In genomic region chr6:148448371-148449010, GRCh38 we compare ENCODE assay signal across 22 cellular contexts.
A peak's percentile ranks its signal among the peaks of the same experiment; 100 is the strongest.
DNase-seq lines count a peak whose midpoint lies in the region; ATAC-seq, FAIRE-seq and TF ChIP-seq lines count a peak whose summit lies in the region.
"Had no signal": no experiment of that assay in that cellular context is flagged by ENCODE, and none has a peak within 500 bp of the region (broad histone marks: within the 10 kb centered on the region; RNA-seq: fewer than 3 reads in every experiment).

No MANE protein-coding gene starts in this region.

- peak in 3 of 4 donors; percentile 16 to 54 (median 16) for ATAC-seq in right lobe of liver
- no peak for ATAC-seq in HepG2
- no peak for ATAC-seq in gastroesophageal sphincter
- no peak for ATAC-seq in GM19467 (IDR thresholded peaks at IDR 0.05; ENCODE audit: unreplicated experiment)
- ATAC-seq: body of pancreas, esophagus mucosa, K562, left ventricle myocardium superior, sciatic nerve had no signal

- no TSS peak for BruUV-seq in HepG2 (replicated peaks; lab: Mats Ljungman, UMichigan)

- H2AFZ ChIP-seq in HepG2 (ENCODE audit: low read length), result no peak overlapping the region

- peak overlapping the region; percentile 0 for H3K4me3 Mint-ChIP-seq in dendritic cell treated with granulocyte-macrophage colony-stimulating factor and Interleukin-4, amounts not matched to agents 40 ng/mL and 50 ng/mL, for 4 days
- H3K4me3 Mint-ChIP-seq in type B pancreatic cell, result peak overlapping the region; percentile 69

- H3K27ac ChIP-seq in right lobe of liver, result no peak overlapping the region
- H3K27ac ChIP-seq in HepG2 (ENCODE audit: extremely low read length, insufficient read depth, low read length), result no peak overlapping the region
- no peak overlapping the region for H3K27ac ChIP-seq in gastroesophageal sphincter
- H3K27ac ChIP-seq: body of pancreas, HL-60 had no signal

- no peak for TF ChIP-seq EP300 in HepG2 (IDR thresholded peaks at IDR 0.05; ENCODE audit: low read depth in 2 of 2, low read length in 2 of 2)
- no peak for TF ChIP-seq EP300 in HepG2 (CRISPR knock-in tag; IDR thresholded peaks at IDR 0.05; ENCODE audit: borderline replicate concordance)
- no peak for TF ChIP-seq EP300 in gastroesophageal sphincter (IDR thresholded peaks at IDR 0.05)

- CTCF ChIA-PET in HepG2 (lab: Yijun Ruan, JAX; ENCODE audit: low intra/inter-chr PET ratio, low total read pairs), result no interaction called here

- H3K4me3 ChIP-seq in right lobe of liver (no peak overlapping the region), HepG2 (replicated peaks in 1 of 3; ENCODE audit: insufficient read depth in 1 of 3, low read depth in 2 of 3, low read length in 3 of 3) (no peak overlapping the region), NB4 (ENCODE audit: low read depth, low read length) (no peak overlapping the region), gastroesophageal sphincter (no peak overlapping the region)
- H3K4me3 ChIP-seq: body of pancreas, K562 had no signal

- H3K9ac ChIP-seq in HepG2 (ENCODE audit: insufficient read depth, low read depth, low read length), result no peak overlapping the region

- H4K20me1 ChIP-seq in HepG2 (ENCODE audit: insufficient read depth, low read length), result no peaks in the 10 kb centered on the region

- in situ Hi-C loops in HepG2 (cut with HindIII; ENCODE audit: extremely low pct_ligation_motif_present, low pct_unique_long_range_greater_than_20kb), result no loop called here

- H3K36me3 Mint-ChIP-seq in dendritic cell treated with granulocyte-macrophage colony-stimulating factor and Interleukin-4, amounts not matched to agents 40 ng/mL and 50 ng/mL, for 4 days (ENCODE audit: low read depth), result peaks cover 3% of the 10 kb centered on the region
- peaks cover 38% of the 10 kb centered on the region for H3K36me3 Mint-ChIP-seq in type B pancreatic cell

- H3K27me3 Mint-ChIP-seq in dendritic cell treated with granulocyte-macrophage colony-stimulating factor and Interleukin-4, amounts not matched to agents 40 ng/mL and 50 ng/mL, for 4 days, result peaks cover 4% of the 10 kb centered on the region
- H3K27me3 Mint-ChIP-seq in type B pancreatic cell, result no peaks in the 10 kb centered on the region

- DNase-seq in right lobe of liver (no peak), HepG2 (ENCODE audit: low spot score) (no peak), NB4 (ENCODE audit: low read depth) (peak; percentile 8), type B pancreatic cell (ENCODE audit: extremely low spot score, unreplicated experiment) (no peak), DMS153 treated with DMSO at 0.1 percent for 48 hours (lab: John Stamatoyannopoulos, UW; ENCODE audit: unreplicated experiment) (no peak)
- DNase-seq: activated naive CD4-positive, alpha-beta T cell treated with anti-CD3 and anti-CD28 coated beads, Interleukin-2, amount 50 U/mL, for 16 hours; body of pancreas; left ventricle myocardium superior; NCI-H1105 treated with DMSO at 0.1 percent for 48 hours; NCI-H2171 treated with DMSO at 0.1 percent for 48 hours; NCI-H748 treated with DMSO at 0.1 percent for 48 hours; occipital lobe; stimulated activated CD4-positive, alpha-beta T cell treated with anti-CD3 and anti-CD28 coated beads, Interleukin-1b, Interleukin-23, amount 100 ng/mL, for 48 hours; SW 1271 had no signal

- H3K4me2 ChIP-seq in HepG2 (ENCODE audit: low read depth, low read length), result no peak overlapping the region

- H3K79me2 ChIP-seq in HepG2 (ENCODE audit: insufficient read depth, low read length), result no peaks in the 10 kb centered on the region

- intact Hi-C loops in right lobe of liver (cut with DNase I) (no loop called here), HepG2 (cut with micrococcal nuclease; ENCODE audit: unreplicated experiment) (no loop called here)
- intact Hi-C loops in dendritic cell treated with granulocyte-macrophage colony-stimulating factor and Interleukin-4, amounts not matched to agents 40 ng/mL and 50 ng/mL, for 4 days (cut with micrococcal nuclease), result no loop called here

- no peaks in the 10 kb centered on the region for H3K9me3 Mint-ChIP-seq in dendritic cell treated with granulocyte-macrophage colony-stimulating factor and Interleukin-4, amounts not matched to agents 40 ng/mL and 50 ng/mL, for 4 days
- peaks cover 9% of the 10 kb centered on the region for H3K9me3 Mint-ChIP-seq in type B pancreatic cell

- H3K27me3 ChIP-seq in right lobe of liver, result no peaks in the 10 kb centered on the region
- H3K27me3 ChIP-seq in HepG2 (ENCODE audit: control insufficient read depth in 1 of 2, insufficient read depth in 2 of 2, low read length in 2 of 2), result no peaks in the 10 kb centered on the region
- H3K27me3 ChIP-seq in gastroesophageal sphincter, result no peaks in the 10 kb centered on the region
- H3K27me3 ChIP-seq: body of pancreas had no signal

- H3K4me1 Mint-ChIP-seq in dendritic cell treated with granulocyte-macrophage colony-stimulating factor and Interleukin-4, amounts not matched to agents 40 ng/mL and 50 ng/mL, for 4 days (ENCODE audit: low read depth), result peaks cover 20% of the 10 kb centered on the region
- peaks cover 35% of the 10 kb centered on the region for H3K4me1 Mint-ChIP-seq in type B pancreatic cell (ENCODE audit: unreplicated experiment)

- POLR2A ChIA-PET in HepG2 (lab: Yijun Ruan, JAX), result no interaction called here

- H3K9me3 ChIP-seq in right lobe of liver, result no peaks in the 10 kb centered on the region
- no peaks in the 10 kb centered on the region for H3K9me3 ChIP-seq in HepG2 (ENCODE audit: low read length)
- no peaks in the 10 kb centered on the region for H3K9me3 ChIP-seq in gastroesophageal sphincter
- H3K9me3 ChIP-seq: body of pancreas had no signal

- TF ChIP-seq POLR2A in right lobe of liver (IDR thresholded peaks at IDR 0.05), result no peak
- TF ChIP-seq POLR2A in HepG2 (IDR thresholded peaks at IDR 0.05; ENCODE audit: insufficient read depth in 1 of 2, low read depth in 2 of 2, low read length in 2 of 2), result no peak
- TF ChIP-seq POLR2A in NB4 (IDR thresholded peaks at IDR 0.05; ENCODE audit: extremely low read depth, insufficient read length), result no peak
- no peak for TF ChIP-seq POLR2A in gastroesophageal sphincter (IDR thresholded peaks at IDR 0.05)

- no peak for FAIRE-seq in HepG2 (lab: Jason Lieb, UNC)
- FAIRE-seq: K562, RCC 7860 had no signal

- no peak for TF ChIP-seq RAD21 in HepG2 (CRISPR knock-in tag; IDR thresholded peaks at IDR 0.05)

- H3K27ac Mint-ChIP-seq in dendritic cell treated with granulocyte-macrophage colony-stimulating factor and Interleukin-4, amounts not matched to agents 40 ng/mL and 50 ng/mL, for 4 days, result peak overlapping the region; percentile 61
- H3K27ac Mint-ChIP-seq in type B pancreatic cell, result peak overlapping the region; percentile 85

- H3K4me1 ChIP-seq in right lobe of liver (no peaks in the 10 kb centered on the region), HepG2 (ENCODE audit: insufficient read depth, low read length) (peaks cover 4% of the 10 kb centered on the region; the same call in 1 of the 2 replicates), gastroesophageal sphincter (no peaks in the 10 kb centered on the region)
- H3K4me1 ChIP-seq: body of pancreas had no signal

- H3K36me3 ChIP-seq in right lobe of liver (no peaks in the 10 kb centered on the region), HepG2 (replicated peaks in 1 of 2; ENCODE audit: control insufficient read depth in 1 of 2, insufficient read depth in 2 of 2, low read length in 2 of 2) (peaks cover 5% of the 10 kb centered on the region in 2 experiments; a peak in 2 of 5 replicates), gastroesophageal sphincter (peaks cover 0 to 12% of the 10 kb centered on the region in 2 donors)

- TF ChIP-seq CTCF in right lobe of liver (IDR thresholded peaks at IDR 0.05), result no peak
- TF ChIP-seq CTCF in HepG2 (CRISPR knock-in tag; IDR thresholded peaks at IDR 0.05), result no peak
- no peak for TF ChIP-seq CTCF in NB4 (IDR thresholded peaks at IDR 0.05; ENCODE audit: low read depth, low read length)
- no peak for TF ChIP-seq CTCF in type B pancreatic cell (conservative IDR thresholded peaks at IDR 0.05)
- TF ChIP-seq CTCF in gastroesophageal sphincter (IDR thresholded peaks at IDR 0.05), result no peak

- 68% methylated on average over 6 of the region's 6 CpGs for WGBS in right lobe of liver (ENCODE audit: insufficient coverage, low coverage, low lambda C conversion rate, missing lambda C conversion rate)
- 95% methylated on average over 6 of the region's 6 CpGs for WGBS in HepG2 (ENCODE audit: low lambda C conversion rate)
- WGBS in gastroesophageal sphincter (ENCODE audit: low coverage in 1 of 2), 2 donors, result 78 to 86% methylated on average over 5 to 6 of the region's 6 CpGs

TF ChIP-seq in HepG2, 621 proteins besides CTCF, POLR2A, EP300 and RAD21 (continues in another document):
- TF ChIP-seq ZNF576 (CRISPR knock-in tag; IDR thresholded peaks at IDR 0.05), result no peak
- TF ChIP-seq PRDM15 (CRISPR knock-in tag; IDR thresholded peaks at IDR 0.05), result no peak
- TF ChIP-seq GATAD1 (CRISPR knock-in tag; IDR thresholded peaks at IDR 0.05), result no peak
- TF ChIP-seq CHCHD3 (CRISPR knock-in tag; IDR thresholded peaks at IDR 0.05), result no peak

Comparison
In these comparisons a context has a peak if more than half of its experiments do, and no peak if none do; other contexts are left out.
1. ATAC-seq: peak in right lobe of liver (3 of 4); none in HepG2 (single experiment), gastroesophageal sphincter (single experiment) and GM19467 (single experiment).